In the genomic region with DNA sequence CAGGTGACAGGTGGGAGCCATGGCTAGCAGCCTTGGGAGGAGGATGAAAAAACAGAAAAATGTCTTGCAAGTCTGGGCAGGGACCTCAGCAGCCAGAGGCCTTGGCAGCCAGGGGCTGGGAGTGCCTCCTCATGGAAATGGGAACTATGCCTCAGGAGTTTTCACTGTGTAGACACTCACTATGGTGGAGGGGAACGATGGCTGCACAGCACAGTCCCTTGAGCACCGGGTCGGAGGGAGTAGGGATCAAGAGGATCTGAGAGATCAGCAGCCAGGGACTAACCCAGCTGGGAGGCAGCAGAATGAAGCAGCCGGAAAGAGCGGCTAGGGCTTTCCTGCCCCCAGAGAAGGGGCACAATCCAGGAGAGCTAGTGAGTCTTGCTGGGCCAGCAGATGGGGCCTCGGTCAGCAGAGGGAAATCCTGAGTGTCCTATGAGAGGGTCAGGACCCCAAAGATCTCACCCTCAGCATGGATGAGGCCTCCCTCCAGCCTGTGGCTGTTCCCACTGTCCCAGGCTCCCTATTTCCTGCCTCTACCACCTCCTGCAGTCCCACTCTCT, we compare ENCODE assay signal across 11 cellular contexts. TPM values are rescaled to one million over a fixed set of nuclear protein-coding genes. Genes with fewer than 3 reads are reported as not detected.
DNase-seq lines count a peak whose midpoint lies in the region; ATAC-seq and TF ChIP-seq lines count a peak whose summit lies in the region.
"Had no signal": no experiment of that assay in that cellular context is flagged by ENCODE, and none has a peak within 500 bp of the region (broad histone marks: within the 10 kb centered on the region; RNA-seq: fewer than 3 reads in every experiment).

No MANE protein-coding gene starts in this region.

- no peaks in the 10 kb centered on the region for H3K9me2 ChIP-seq in PC-9 (ENCODE audit: insufficient read depth)

- no peaks in the 10 kb centered on the region for H3K36me3 Mint-ChIP-seq in endothelial cell (ENCODE audit: low read depth, unreplicated experiment)
- H3K36me3 Mint-ChIP-seq: memory B cell had no signal

- H3K27me3 Mint-ChIP-seq in endothelial cell (ENCODE audit: unreplicated experiment): peaks cover 8% of the 10 kb centered on the region
- H3K27me3 Mint-ChIP-seq: memory B cell had no signal

- POLR2A ChIA-PET in AG04450 (lab: Yijun Ruan, JAX) (no interaction called here), PC-9 (lab: Charles Lee; ENCODE audit: unreplicated experiment) (interaction anchor here (1.0 to 1.4 kb wide), 3 partner anchors 11 to 72 kb away, joined by 3 to 13 read pairs (median 4); no protein-coding TSS in a partner anchor)

- H3K9me3 Mint-ChIP-seq in endothelial cell (ENCODE audit: unreplicated experiment): no peaks in the 10 kb centered on the region
- H3K9me3 Mint-ChIP-seq: memory B cell had no signal

- peaks cover 29% of the 10 kb centered on the region for H3K79me2 ChIP-seq in PC-9 (ENCODE audit: low read depth)
- no peaks in the 10 kb centered on the region for H3K79me2 ChIP-seq in parathyroid adenoma

- ATAC-seq in GM18907 (IDR thresholded peaks at IDR 0.05; ENCODE audit: unreplicated experiment): no peak
- no peak for ATAC-seq in GM19328 (IDR thresholded peaks at IDR 0.05; ENCODE audit: unreplicated experiment)

- H3K27me3 ChIP-seq in AG04450 (ENCODE audit: control insufficient read depth, insufficient read depth, low read length) (no peaks in the 10 kb centered on the region), PC-9 (ENCODE audit: insufficient read depth, low read depth) (no peaks in the 10 kb centered on the region), parathyroid adenoma (ENCODE audit: control insufficient read depth, insufficient read depth, low read length) (no peaks in the 10 kb centered on the region)

- H3K36me3 ChIP-seq in PC-9 (ENCODE audit: low read depth): no peaks in the 10 kb centered on the region
- H3K36me3 ChIP-seq in parathyroid adenoma (ENCODE audit: control insufficient read depth, insufficient read depth, low read length): no peaks in the 10 kb centered on the region

- CTCF ChIA-PET in AG04450 (lab: Charles Lee) (interaction anchor here (1.7 to 3.2 kb wide), 3 partner anchors 26 to 135 kb away, joined by 7 to 17 read pairs (median 7); no protein-coding TSS in a partner anchor), PC-9 (lab: Charles Lee) (no interaction called here)

- H3K4me1 ChIP-seq in PC-9 (replicated peaks; ENCODE audit: insufficient read depth) (peaks cover 97% of the 10 kb centered on the region), parathyroid adenoma (peaks cover 28% of the 10 kb centered on the region)

- H3K4me3 ChIP-seq in AG04450 (ENCODE audit: low read depth, low read length) (no peak overlapping the region), PC-9 (no peak overlapping the region), parathyroid adenoma (ENCODE audit: low read depth, low read length) (no peak overlapping the region)

- H3K9me3 ChIP-seq in AG04450 (ENCODE audit: control insufficient read depth, insufficient read depth, low read length): peaks cover 4% of the 10 kb centered on the region; the same call in 1 of the 2 replicates
- no peaks in the 10 kb centered on the region for H3K9me3 ChIP-seq in PC-9 (ENCODE audit: insufficient read depth, low read depth)
- no peaks in the 10 kb centered on the region for H3K9me3 ChIP-seq in parathyroid adenoma (ENCODE audit: control insufficient read depth, low read length)

- no peak overlapping the region for H3K9ac ChIP-seq in parathyroid adenoma

- H3F3A ChIP-seq in PC-9 (ENCODE audit: insufficient read depth, low read depth): peaks cover 54% of the 10 kb centered on the region

- H2AFZ ChIP-seq in PC-9 (no peak overlapping the region), parathyroid adenoma (peak overlapping the region; percentile 17)

- H4K20me1 ChIP-seq in PC-9 (ENCODE audit: insufficient read depth): no peaks in the 10 kb centered on the region

- intact Hi-C loops in PC-9 (cut with micrococcal nuclease; ENCODE audit: unreplicated experiment): loop anchor here (5.0 kb wide), 1 partner anchor 276 kb away; no protein-coding TSS in a partner anchor

- H3K27ac ChIP-seq in AG04450 (ENCODE audit: low read depth, low read length) (peak overlapping the region; percentile 99), PC-9 (peak overlapping the region; percentile 99), parathyroid adenoma (peak overlapping the region; percentile 87)

- H3K4me3 Mint-ChIP-seq in endothelial cell (ENCODE audit: unreplicated experiment): no peak overlapping the region
- H3K4me3 Mint-ChIP-seq: memory B cell had no signal

- no peak for TF ChIP-seq CTCF in AG04450 (IDR thresholded peaks at IDR 0.05; ENCODE audit: low read depth, low read length)
- TF ChIP-seq CTCF in PC-9 (conservative IDR thresholded peaks at IDR 0.05): no peak
- TF ChIP-seq CTCF in endothelial cell (IDR thresholded peaks at IDR 0.05; ENCODE audit: unreplicated experiment): no peak
- TF ChIP-seq CTCF in parathyroid adenoma (IDR thresholded peaks at IDR 0.05): no peak

- H3K27ac Mint-ChIP-seq in endothelial cell (ENCODE audit: unreplicated experiment): peak overlapping the region; percentile 48
- H3K27ac Mint-ChIP-seq: memory B cell had no signal

- DNase-seq in AG04450 (ENCODE audit: low read depth, low spot score): no peak
- peak in 1 of 2 experiments; percentile 2 for DNase-seq in PC-9
- DNase-seq in endothelial cell (ENCODE audit: low spot score): no peak
- DNase-seq in stimulated activated CD4-positive, alpha-beta T cell treated with anti-CD3 and anti-CD28 coated beads, Interleukin-4, amount 100 ng/mL, for 1 hour: no peak
- DNase-seq in DMS153 treated with DMSO at 0.1 percent for 48 hours (lab: John Stamatoyannopoulos, UW; ENCODE audit: unreplicated experiment): no peak
- DNase-seq: EL, RPMI8226 had no signal

- peak overlapping the region; percentile 99 for H3K4me2 ChIP-seq in PC-9
- no peak overlapping the region for H3K4me2 ChIP-seq in parathyroid adenoma (ENCODE audit: low read length)

- no TSS peak for BruUV-seq in PC-9 (replicated peaks; lab: Mats Ljungman, UMichigan)

- peaks cover 25% of the 10 kb centered on the region for H3K4me1 Mint-ChIP-seq in endothelial cell (ENCODE audit: unreplicated experiment)

RNA-seq across cellular contexts. Expression of a gene that starts 6.2 kb away (rescaled TPM):
- polyA plus RNA-seq in AG04450 (2011; rRNA removed): 3,294 and 4,220 TPM in 2 replicates
- 1,880 and 1,982 TPM in 2 replicates for polyA minus RNA-seq in AG04450 (2011; rRNA and poly(A)+ RNA removed)
- 6,804 and 8,986 TPM in 2 replicates for total RNA-seq in PC-9 (2021)
- total RNA-seq in endothelial cell (ENCODE audit: unreplicated experiment): 837 TPM

RNA-seq across cellular contexts. Expression of a gene that starts 23.5 kb away (rescaled TPM):
- polyA plus RNA-seq in AG04450 (2011; rRNA removed): 2.6 TPM in 2 replicates
- polyA minus RNA-seq in AG04450 (2011; rRNA and poly(A)+ RNA removed): 4.4 and 4.9 TPM in 2 replicates
- total RNA-seq in PC-9 (2021) (0.81 and 1.2 TPM in 2 replicates), endothelial cell (ENCODE audit: unreplicated experiment) (0.08 TPM)

RNA-seq across cellular contexts. Expression of a gene that starts 56.3 kb away (rescaled TPM):
- 2.7 and 3.6 TPM in 2 replicates for polyA plus RNA-seq in AG04450 (2011; rRNA removed)
- polyA minus RNA-seq in AG04450 (2011; rRNA and poly(A)+ RNA removed): 2.6 and 2.9 TPM in 2 replicates
- total RNA-seq in PC-9 (2021): 4.4 and 10.4 TPM in 2 replicates
- total RNA-seq in endothelial cell (ENCODE audit: unreplicated experiment): 8.9 TPM
